1 cellular context compared by ENCODE assay signal in genomic region chr16:27579086-27579980, GRCh38.
TF ChIP-seq lines count a peak whose summit lies in the region.

No MANE protein-coding gene starts in this region.

TF ChIP-seq in HepG2, 621 proteins besides CTCF, POLR2A, EP300 and RAD21 (continued from another document and continues in another):
- 0 out of 2 replicates have a peak, but pooled peaks have one; percentile 23 for TF ChIP-seq UBTF (CRISPR knock-in tag; IDR thresholded peaks at IDR 0.05)
- no peak; the same call in 1 of the 2 replicates for TF ChIP-seq KDM4B (CRISPR knock-in tag; IDR thresholded peaks at IDR 0.05)
- TF ChIP-seq SOX5 (CRISPR knock-in tag; IDR thresholded peaks at IDR 0.05; ENCODE audit: borderline replicate concordance): peak; percentile 73
- no peak for TF ChIP-seq CREB1 (IDR thresholded peaks at IDR 0.05)
- TF ChIP-seq CREB1 (CRISPR knock-in tag; IDR thresholded peaks at IDR 0.05): 0 out of 2 replicates have a peak, but pooled peaks have one; percentile 8
- 0 out of 2 replicates have a peak, but pooled peaks have one; percentile 60 for TF ChIP-seq ZNF761 (CRISPR knock-in tag; conservative IDR thresholded peaks at IDR 0.05)
- 0 out of 2 replicates have a peak, but pooled peaks have one; percentile 48 for TF ChIP-seq ZNF350 (CRISPR knock-in tag; IDR thresholded peaks at IDR 0.05; ENCODE audit: borderline replicate concordance, low read depth)
- TF ChIP-seq HDAC2 (CRISPR knock-in tag; IDR thresholded peaks at IDR 0.05): peak; percentile 94
- TF ChIP-seq ZNF558 (CRISPR knock-in tag; IDR thresholded peaks at IDR 0.05; ENCODE audit: borderline replicate concordance): no peak
- TF ChIP-seq PPARG (CRISPR knock-in tag; conservative IDR thresholded peaks at IDR 0.05): peak; percentile 46; the same call in 1 of the 2 replicates
- TF ChIP-seq, protein P1, sequence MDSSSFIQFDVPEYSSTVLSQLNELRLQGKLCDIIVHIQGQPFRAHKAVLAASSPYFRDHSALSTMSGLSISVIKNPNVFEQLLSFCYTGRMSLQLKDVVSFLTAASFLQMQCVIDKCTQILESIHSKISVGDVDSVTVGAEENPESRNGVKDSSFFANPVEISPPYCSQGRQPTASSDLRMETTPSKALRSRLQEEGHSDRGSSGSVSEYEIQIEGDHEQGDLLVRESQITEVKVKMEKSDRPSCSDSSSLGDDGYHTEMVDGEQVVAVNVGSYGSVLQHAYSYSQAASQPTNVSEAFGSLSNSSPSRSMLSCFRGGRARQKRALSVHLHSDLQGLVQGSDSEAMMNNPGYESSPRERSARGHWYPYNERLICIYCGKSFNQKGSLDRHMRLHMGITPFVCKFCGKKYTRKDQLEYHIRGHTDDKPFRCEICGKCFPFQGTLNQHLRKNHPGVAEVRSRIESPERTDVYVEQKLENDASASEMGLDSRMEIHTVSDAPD (CRISPR knock-in tag; IDR thresholded peaks at IDR 0.05): no peak
- TF ChIP-seq SIX1 (CRISPR knock-in tag; IDR thresholded peaks at IDR 0.05; ENCODE audit: borderline replicate concordance): peak; percentile 69; the same call in 1 of the 2 replicates
- TF ChIP-seq, protein P2, sequence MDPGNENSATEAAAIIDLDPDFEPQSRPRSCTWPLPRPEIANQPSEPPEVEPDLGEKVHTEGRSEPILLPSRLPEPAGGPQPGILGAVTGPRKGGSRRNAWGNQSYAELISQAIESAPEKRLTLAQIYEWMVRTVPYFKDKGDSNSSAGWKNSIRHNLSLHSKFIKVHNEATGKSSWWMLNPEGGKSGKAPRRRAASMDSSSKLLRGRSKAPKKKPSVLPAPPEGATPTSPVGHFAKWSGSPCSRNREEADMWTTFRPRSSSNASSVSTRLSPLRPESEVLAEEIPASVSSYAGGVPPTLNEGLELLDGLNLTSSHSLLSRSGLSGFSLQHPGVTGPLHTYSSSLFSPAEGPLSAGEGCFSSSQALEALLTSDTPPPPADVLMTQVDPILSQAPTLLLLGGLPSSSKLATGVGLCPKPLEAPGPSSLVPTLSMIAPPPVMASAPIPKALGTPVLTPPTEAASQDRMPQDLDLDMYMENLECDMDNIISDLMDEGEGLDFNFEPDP (CRISPR knock-in tag; conservative IDR thresholded peaks at IDR 0.05): no peak
- TF ChIP-seq EZH2 (conservative IDR thresholded peaks at IDR 0.05; ENCODE audit: low read depth, low read length): no peak
- peak; percentile 63; the same call in 1 of the 2 replicates for TF ChIP-seq KLF11 (CRISPR knock-in tag; IDR thresholded peaks at IDR 0.05)
- TF ChIP-seq ETV6 (CRISPR knock-in tag; conservative IDR thresholded peaks at IDR 0.05): 0 out of 2 replicates have a peak, but pooled peaks have one; percentile 24
- TF ChIP-seq ATF7-NPFF (CRISPR knock-in tag; IDR thresholded peaks at IDR 0.05; ENCODE audit: low read depth): 0 out of 2 replicates have a peak, but pooled peaks have one; percentile 44
- TF ChIP-seq ZNF10 (CRISPR knock-in tag; IDR thresholded peaks at IDR 0.05; ENCODE audit: borderline replicate concordance, low read depth): no peak
- TF ChIP-seq, protein P3, sequence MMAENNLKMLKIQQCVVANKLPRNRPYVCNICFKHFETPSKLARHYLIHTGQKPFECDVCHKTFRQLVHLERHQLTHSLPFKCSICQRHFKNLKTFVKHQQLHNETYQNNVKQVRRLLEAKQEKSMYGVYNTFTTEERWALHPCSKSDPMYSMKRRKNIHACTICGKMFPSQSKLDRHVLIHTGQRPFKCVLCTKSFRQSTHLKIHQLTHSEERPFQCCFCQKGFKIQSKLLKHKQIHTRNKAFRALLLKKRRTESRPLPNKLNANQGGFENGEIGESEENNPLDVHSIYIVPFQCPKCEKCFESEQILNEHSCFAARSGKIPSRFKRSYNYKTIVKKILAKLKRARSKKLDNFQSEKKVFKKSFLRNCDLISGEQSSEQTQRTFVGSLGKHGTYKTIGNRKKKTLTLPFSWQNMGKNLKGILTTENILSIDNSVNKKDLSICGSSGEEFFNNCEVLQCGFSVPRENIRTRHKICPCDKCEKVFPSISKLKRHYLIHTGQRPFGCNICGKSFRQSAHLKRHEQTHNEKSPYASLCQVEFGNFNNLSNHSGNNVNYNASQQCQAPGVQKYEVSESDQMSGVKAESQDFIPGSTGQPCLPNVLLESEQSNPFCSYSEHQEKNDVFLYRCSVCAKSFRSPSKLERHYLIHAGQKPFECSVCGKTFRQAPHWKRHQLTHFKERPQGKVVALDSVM (CRISPR knock-in tag; IDR thresholded peaks at IDR 0.05): peak; percentile 60; the same call in 1 of the 2 replicates
- TF ChIP-seq ZNF784 (CRISPR knock-in tag; IDR thresholded peaks at IDR 0.05; ENCODE audit: borderline replicate concordance): peak; percentile 47; the same call in 1 of the 2 replicates
- TF ChIP-seq, protein P4, sequence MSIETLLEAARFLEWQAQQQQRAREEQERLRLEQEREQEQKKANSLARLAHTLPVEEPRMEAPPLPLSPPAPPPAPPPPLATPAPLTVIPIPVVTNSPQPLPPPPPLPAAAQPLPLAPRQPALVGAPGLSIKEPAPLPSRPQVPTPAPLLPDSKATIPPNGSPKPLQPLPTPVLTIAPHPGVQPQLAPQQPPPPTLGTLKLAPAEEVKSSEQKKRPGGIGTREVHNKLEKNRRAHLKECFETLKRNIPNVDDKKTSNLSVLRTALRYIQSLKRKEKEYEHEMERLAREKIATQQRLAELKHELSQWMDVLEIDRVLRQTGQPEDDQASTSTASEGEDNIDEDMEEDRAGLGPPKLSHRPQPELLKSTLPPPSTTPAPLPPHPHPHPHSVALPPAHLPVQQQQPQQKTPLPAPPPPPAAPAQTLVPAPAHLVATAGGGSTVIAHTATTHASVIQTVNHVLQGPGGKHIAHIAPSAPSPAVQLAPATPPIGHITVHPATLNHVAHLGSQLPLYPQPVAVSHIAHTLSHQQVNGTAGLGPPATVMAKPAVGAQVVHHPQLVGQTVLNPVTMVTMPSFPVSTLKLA (IDR thresholded peaks at IDR 0.05): no peak
- peak; percentile 54; the same call in 1 of the 2 replicates for TF ChIP-seq FOSL2 (CRISPR knock-in tag; IDR thresholded peaks at IDR 0.05)
- no peak for TF ChIP-seq ZNF253 (CRISPR knock-in tag; IDR thresholded peaks at IDR 0.05; ENCODE audit: borderline replicate concordance)
- peak; percentile 65 for TF ChIP-seq PATZ1 (CRISPR knock-in tag; IDR thresholded peaks at IDR 0.05)
- TF ChIP-seq POLR2G (IDR thresholded peaks at IDR 0.05; ENCODE audit: low read depth, low read length): no peak
- TF ChIP-seq, protein P5, sequence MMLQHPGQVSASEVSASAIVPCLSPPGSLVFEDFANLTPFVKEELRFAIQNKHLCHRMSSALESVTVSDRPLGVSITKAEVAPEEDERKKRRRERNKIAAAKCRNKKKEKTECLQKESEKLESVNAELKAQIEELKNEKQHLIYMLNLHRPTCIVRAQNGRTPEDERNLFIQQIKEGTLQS (CRISPR knock-in tag; IDR thresholded peaks at IDR 0.05): no peak
- no peak for TF ChIP-seq HNRNPH1 (optimal IDR thresholded peaks at IDR 0.05; ENCODE audit: low read depth, low read length)
- TF ChIP-seq, protein P6, sequence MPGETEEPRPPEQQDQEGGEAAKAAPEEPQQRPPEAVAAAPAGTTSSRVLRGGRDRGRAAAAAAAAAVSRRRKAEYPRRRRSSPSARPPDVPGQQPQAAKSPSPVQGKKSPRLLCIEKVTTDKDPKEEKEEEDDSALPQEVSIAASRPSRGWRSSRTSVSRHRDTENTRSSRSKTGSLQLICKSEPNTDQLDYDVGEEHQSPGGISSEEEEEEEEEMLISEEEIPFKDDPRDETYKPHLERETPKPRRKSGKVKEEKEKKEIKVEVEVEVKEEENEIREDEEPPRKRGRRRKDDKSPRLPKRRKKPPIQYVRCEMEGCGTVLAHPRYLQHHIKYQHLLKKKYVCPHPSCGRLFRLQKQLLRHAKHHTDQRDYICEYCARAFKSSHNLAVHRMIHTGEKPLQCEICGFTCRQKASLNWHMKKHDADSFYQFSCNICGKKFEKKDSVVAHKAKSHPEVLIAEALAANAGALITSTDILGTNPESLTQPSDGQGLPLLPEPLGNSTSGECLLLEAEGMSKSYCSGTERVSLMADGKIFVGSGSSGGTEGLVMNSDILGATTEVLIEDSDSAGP (CRISPR knock-in tag; IDR thresholded peaks at IDR 0.05; ENCODE audit: borderline replicate concordance): peak; percentile 68
- TF ChIP-seq, protein P7, sequence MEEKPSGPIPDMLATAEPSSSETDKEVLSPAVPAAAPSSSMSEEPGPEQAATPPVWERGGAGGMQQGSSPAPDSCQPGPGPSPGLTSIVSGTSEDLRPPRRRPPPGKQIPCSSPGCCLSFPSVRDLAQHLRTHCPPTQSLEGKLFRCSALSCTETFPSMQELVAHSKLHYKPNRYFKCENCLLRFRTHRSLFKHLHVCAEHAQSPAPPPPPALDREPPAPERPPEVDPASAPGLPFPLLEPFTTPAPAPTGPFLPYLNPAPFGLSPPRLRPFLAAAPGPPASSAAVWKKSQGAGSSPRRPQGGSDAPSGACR (CRISPR knock-in tag; IDR thresholded peaks at IDR 0.05): no peak
- peak; percentile 89 for TF ChIP-seq PITX1 (CRISPR knock-in tag; IDR thresholded peaks at IDR 0.05)
- TF ChIP-seq, protein P8, sequence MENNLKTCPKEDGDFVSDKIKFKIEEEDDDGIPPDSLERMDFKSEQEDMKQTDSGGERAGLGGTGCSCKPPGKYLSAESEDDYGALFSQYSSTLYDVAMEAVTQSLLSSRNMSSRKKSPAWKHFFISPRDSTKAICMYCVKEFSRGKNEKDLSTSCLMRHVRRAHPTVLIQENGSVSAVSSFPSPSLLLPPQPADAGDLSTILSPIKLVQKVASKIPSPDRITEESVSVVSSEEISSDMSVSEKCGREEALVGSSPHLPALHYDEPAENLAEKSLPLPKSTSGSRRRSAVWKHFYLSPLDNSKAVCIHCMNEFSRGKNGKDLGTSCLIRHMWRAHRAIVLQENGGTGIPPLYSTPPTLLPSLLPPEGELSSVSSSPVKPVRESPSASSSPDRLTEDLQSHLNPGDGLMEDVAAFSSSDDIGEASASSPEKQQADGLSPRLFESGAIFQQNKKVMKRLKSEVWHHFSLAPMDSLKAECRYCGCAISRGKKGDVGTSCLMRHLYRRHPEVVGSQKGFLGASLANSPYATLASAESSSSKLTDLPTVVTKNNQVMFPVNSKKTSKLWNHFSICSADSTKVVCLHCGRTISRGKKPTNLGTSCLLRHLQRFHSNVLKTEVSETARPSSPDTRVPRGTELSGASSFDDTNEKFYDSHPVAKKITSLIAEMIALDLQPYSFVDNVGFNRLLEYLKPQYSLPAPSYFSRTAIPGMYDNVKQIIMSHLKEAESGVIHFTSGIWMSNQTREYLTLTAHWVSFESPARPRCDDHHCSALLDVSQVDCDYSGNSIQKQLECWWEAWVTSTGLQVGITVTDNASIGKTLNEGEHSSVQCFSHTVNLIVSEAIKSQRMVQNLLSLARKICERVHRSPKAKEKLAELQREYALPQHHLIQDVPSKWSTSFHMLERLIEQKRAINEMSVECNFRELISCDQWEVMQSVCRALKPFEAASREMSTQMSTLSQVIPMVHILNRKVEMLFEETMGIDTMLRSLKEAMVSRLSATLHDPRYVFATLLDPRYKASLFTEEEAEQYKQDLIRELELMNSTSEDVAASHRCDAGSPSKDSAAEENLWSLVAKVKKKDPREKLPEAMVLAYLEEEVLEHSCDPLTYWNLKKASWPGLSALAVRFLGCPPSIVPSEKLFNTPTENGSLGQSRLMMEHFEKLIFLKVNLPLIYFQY (CRISPR knock-in tag; IDR thresholded peaks at IDR 0.05; ENCODE audit: borderline replicate concordance): peak; percentile 47; the same call in 1 of the 2 replicates
- TF ChIP-seq ARID3A (IDR thresholded peaks at IDR 0.05; ENCODE audit: low read depth, low read length): peak; percentile 91
- peak; percentile 73; the same call in 1 of the 2 replicates for TF ChIP-seq RXRA (CRISPR knock-in tag; IDR thresholded peaks at IDR 0.05)
- TF ChIP-seq YY1 (IDR thresholded peaks at IDR 0.05; ENCODE audit: insufficient read depth, insufficient replicate concordance, low read depth, low read length): no peak
- TF ChIP-seq ZNF543 (CRISPR knock-in tag; IDR thresholded peaks at IDR 0.05): no peak; the same call in 1 of the 2 replicates
- TF ChIP-seq ZNF256 (CRISPR knock-in tag; conservative IDR thresholded peaks at IDR 0.05): no peak
